Comparison of ENCODE assay signal across 1 cellular context in genomic region chr11:33005175-33005574, GRCh38.
TF ChIP-seq lines count a peak whose summit lies in the region.

No MANE protein-coding gene starts in this region.

TF ChIP-seq in GM23338, 12 proteins besides CTCF, POLR2A, EP300 and RAD21:
- TF ChIP-seq ETS1 (IDR thresholded peaks at IDR 0.05) (no peak), JUNB (IDR thresholded peaks at IDR 0.05; ENCODE audit: unreplicated experiment) (no peak), ZNF331 (CRISPR knock-in tag; IDR thresholded peaks at IDR 0.05; ENCODE audit: low read depth) (no peak), EZH2 (IDR thresholded peaks at IDR 0.05; ENCODE audit: low read depth, unreplicated experiment) (no peak), EZH2phosphoT487 (IDR thresholded peaks at IDR 0.05; ENCODE audit: unreplicated experiment) (no peak), REST (IDR thresholded peaks at IDR 0.05; ENCODE audit: unreplicated experiment) (no peak), POLR2AphosphoS5 (IDR thresholded peaks at IDR 0.05; ENCODE audit: low read depth) (no peak), NANOG (IDR thresholded peaks at IDR 0.05; ENCODE audit: borderline replicate concordance) (no peak), STAT1 (IDR thresholded peaks at IDR 0.05; ENCODE audit: unreplicated experiment) (no peak), ZNF114 (CRISPR knock-in tag; IDR thresholded peaks at IDR 0.05) (no peak), ZNF462 (CRISPR knock-in tag; IDR thresholded peaks at IDR 0.05) (no peak), CREB1 (CRISPR knock-in tag; IDR thresholded peaks at IDR 0.05; ENCODE audit: low read depth) (no peak)
